8 cellular contexts compared by ENCODE assay signal in genomic region chr15:91022075-91022831, GRCh38. TPM values are rescaled to one million over a fixed set of nuclear protein-coding genes. Genes with fewer than 3 reads are reported as not detected.
A peak's percentile ranks its signal among the peaks of the same experiment; 100 is the strongest.
DNase-seq lines count a peak whose midpoint lies in the region; TF ChIP-seq lines count a peak whose summit lies in the region.

Gene VPS33B, minus strand, starts transcription at chr15:91022594. Its CDS starts 345 bp downstream, at chr15:91022249.

- no peaks in the 10 kb centered on the region for H3K36me3 Mint-ChIP-seq in neural crest cell (ENCODE audit: low read depth)

- TF ChIP-seq POLR2A in stomach (IDR thresholded peaks at IDR 0.05), result no peak

- no peak for TF ChIP-seq EP300 in stomach (IDR thresholded peaks at IDR 0.05)

- WGBS in stomach, 5 donors, result 0 to 1% (median 1%) methylated on average over 32 to 48 of the region's 48 CpGs

- H3K4me3 ChIP-seq in foreskin fibroblast (ENCODE audit: low read depth in 1 of 2, low read length in 2 of 2) (peak within 1 kb of the TSS; percentile 74 to 99), stomach (peak within 1 kb of the TSS; percentile 78 to 98 (median 93))

- peaks cover 0 to 12% (median 6%) of the 10 kb centered on the region in 4 donors for H3K36me3 ChIP-seq in stomach

- H3K9me3 ChIP-seq in stomach, result no peaks in the 10 kb centered on the region

- DNase-seq in DMS79 treated with DMSO at 0.1 percent for 48 hours (lab: John Stamatoyannopoulos, UW) (peak; percentile 42), H4 (ENCODE audit: low spot score) (peak; percentile 82), M059J (ENCODE audit: low read depth) (peak; percentile 85), SHP77 treated with DMSO at 0.1 percent for 48 hours (lab: John Stamatoyannopoulos, UW) (peak; percentile 70), foreskin fibroblast (peak; percentile 72 to 91), neural crest cell (ENCODE audit: low read depth, low spot score) (peak; percentile 77), stomach (peak; percentile 85)
- peak; percentile 91 for DNase-seq in activated effector memory CD4-positive, alpha-beta T cell treated with anti-CD3 and anti-CD28 coated beads, Interleukin-2, amount 50 U/mL, for 16 hours

- H3K4me3 Mint-ChIP-seq in neural crest cell, result peak within 1 kb of the TSS; percentile 95

- peak within 1 kb of the TSS; percentile 54 to 88 (median 84) for H3K27ac ChIP-seq in stomach

- TF ChIP-seq CTCF in foreskin fibroblast (IDR thresholded peaks at IDR 0.05; ENCODE audit: low read depth, low read length), result no peak
- no peak for TF ChIP-seq CTCF in neural crest cell (conservative IDR thresholded peaks at IDR 0.05)
- TF ChIP-seq CTCF in stomach (IDR thresholded peaks at IDR 0.05), result no peak

- H3K4me1 ChIP-seq in stomach, result peaks cover 18 to 44% (median 30%) of the 10 kb centered on the region in 4 donors

- H3K27ac Mint-ChIP-seq in neural crest cell (ENCODE audit: unreplicated experiment), result peak within 1 kb of the TSS; percentile 90

- no peaks in the 10 kb centered on the region for H3K9me3 Mint-ChIP-seq in neural crest cell

- H3K27me3 ChIP-seq in stomach, result no peaks in the 10 kb centered on the region

- intact Hi-C loops in stomach (cut with DNase I; ENCODE audit: low total_unique reads), result no loop called here

- no peaks in the 10 kb centered on the region for H3K27me3 Mint-ChIP-seq in neural crest cell (ENCODE audit: low read depth)

- H3K4me1 Mint-ChIP-seq in neural crest cell, result peaks cover 39% of the 10 kb centered on the region

RNA-seq across cellular contexts. Expression of gene VPS33B, which starts in this region (rescaled TPM):
- 7.5 and 12.6 TPM in 2 replicates for total RNA-seq in H4 (2014; rRNA removed; shearing (Covaris generic))
- 7.3 TPM in 2 replicates for total RNA-seq in M059J (2014; rRNA removed; shearing (Covaris generic))
- total RNA-seq in neural crest cell (19.2 and 20.5 TPM in 2 replicates), stomach (10 to 100 TPM in 2 of 5 donors, 1 to 10 TPM in 3; 1.2 to 23.2 (median 7.5) TPM)
- 10 to 100 TPM; 12.6 to 13.0 (median 12.6) TPM for polyA plus RNA-seq in stomach

Comparison
In these comparisons a context has a peak if more than half of its experiments do, and no peak if none do; other contexts are left out.
1. Peak in every context shown above with its lines: DNase-seq, H3K4me3 ChIP-seq and H3K27ac ChIP-seq.